ENCODE assay signal across 8 cellular contexts in the genomic region with DNA sequence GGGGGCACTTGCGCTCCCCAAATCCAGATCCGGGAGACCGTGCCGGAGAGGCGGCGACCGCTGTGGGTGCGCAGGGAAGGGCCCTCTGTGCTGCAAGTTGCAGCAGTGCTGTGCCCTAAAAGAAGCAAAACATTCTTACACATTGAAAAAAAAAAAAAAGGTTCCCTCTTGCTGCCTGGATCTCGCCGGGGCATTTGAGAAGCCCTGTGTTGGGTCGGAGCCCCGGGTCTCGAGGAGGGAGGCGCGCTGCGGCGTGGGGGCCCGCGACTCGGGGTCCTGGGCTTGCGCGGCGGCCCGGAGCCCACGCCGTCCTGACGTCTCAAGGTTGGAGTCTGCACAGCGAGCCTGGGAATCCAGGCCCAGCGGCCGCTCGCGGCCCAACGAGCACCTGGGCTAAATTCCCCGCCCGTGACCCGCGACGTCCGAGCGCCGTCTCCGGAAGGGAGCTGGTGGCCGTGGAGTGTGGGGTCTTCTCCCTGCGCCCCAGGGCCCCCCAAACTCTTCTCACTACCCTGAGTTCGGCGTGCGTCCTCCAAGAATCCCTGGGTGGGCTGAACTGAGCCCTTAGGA. TPM values are rescaled to one million over a fixed set of nuclear protein-coding genes. Genes with fewer than 3 reads are reported as not detected.
DNase-seq lines count a peak whose midpoint lies in the region; ATAC-seq and TF ChIP-seq lines count a peak whose summit lies in the region.

No MANE protein-coding gene starts in this region.

- ATAC-seq in Right ventricle myocardium superior (ENCODE audit: poor library complexity): peak; percentile 9
- no peak for ATAC-seq in HG03039 (IDR thresholded peaks at IDR 0.05; ENCODE audit: unreplicated experiment)
- ATAC-seq in GM19324 (IDR thresholded peaks at IDR 0.05; ENCODE audit: low FRiP score, unreplicated experiment): no peak
- ATAC-seq in GM18868 (IDR thresholded peaks at IDR 0.05; ENCODE audit: unreplicated experiment): no peak

- no peaks in the 10 kb centered on the region for H3K27me3 ChIP-seq in WERI-Rb-1 (ENCODE audit: insufficient read depth, low read depth, severe bottlenecking)
- no peaks in the 10 kb centered on the region for H3K27me3 ChIP-seq in rectal smooth muscle tissue (ENCODE audit: control insufficient read depth, insufficient read depth, low read length)

- no peaks in the 10 kb centered on the region for H3K9me3 ChIP-seq in WERI-Rb-1 (ENCODE audit: severe bottlenecking)

- peaks cover 3% of the 10 kb centered on the region; the same call in 1 of the 2 replicates for H3K36me3 ChIP-seq in WERI-Rb-1
- no peaks in the 10 kb centered on the region for H3K36me3 ChIP-seq in rectal smooth muscle tissue (ENCODE audit: control insufficient read depth, insufficient read depth, low read length)

- no peak for TF ChIP-seq CTCF in GM20000 (IDR thresholded peaks at IDR 0.05; ENCODE audit: extremely low read depth, missing control alignments)
- TF ChIP-seq CTCF in WERI-Rb-1 (IDR thresholded peaks at IDR 0.05; ENCODE audit: low read depth, low read length): peak; percentile 43; the same call in 1 of the 2 replicates

- H3K4me3 ChIP-seq in WERI-Rb-1 (ENCODE audit: low read depth, low read length) (peak overlapping the region; percentile 78), rectal smooth muscle tissue (ENCODE audit: low read length) (peak overlapping the region; percentile 70)

- peak overlapping the region; percentile 38 for H3K9ac ChIP-seq in rectal smooth muscle tissue (ENCODE audit: low read length)

- H3K27ac ChIP-seq in WERI-Rb-1 (peak overlapping the region; percentile 84), rectal smooth muscle tissue (ENCODE audit: low read depth, low read length) (peak overlapping the region; percentile 83)

- H3K4me1 ChIP-seq in rectal smooth muscle tissue (ENCODE audit: control insufficient read depth, insufficient read depth, low read length): peaks cover 15% of the 10 kb centered on the region

- intact Hi-C loops in Right ventricle myocardium superior (cut with DNase I): loop anchor here (10.0 kb wide), 1 partner anchor 173 kb away; no protein-coding TSS in a partner anchor

- DNase-seq in GM20000 (ENCODE audit: low spot score) (peak; percentile 70), WERI-Rb-1 (no peak), Right ventricle myocardium superior (no peak), NCI-H2107 treated with DMSO at 0.1 percent for 48 hours (lab: John Stamatoyannopoulos, UW; ENCODE audit: unreplicated experiment) (no peak)

RNA-seq across cellular contexts. Expression of a gene that starts 1.3 kb away (rescaled TPM):
- total RNA-seq in Right ventricle myocardium superior: 29.4 TPM
